In the genomic region with DNA sequence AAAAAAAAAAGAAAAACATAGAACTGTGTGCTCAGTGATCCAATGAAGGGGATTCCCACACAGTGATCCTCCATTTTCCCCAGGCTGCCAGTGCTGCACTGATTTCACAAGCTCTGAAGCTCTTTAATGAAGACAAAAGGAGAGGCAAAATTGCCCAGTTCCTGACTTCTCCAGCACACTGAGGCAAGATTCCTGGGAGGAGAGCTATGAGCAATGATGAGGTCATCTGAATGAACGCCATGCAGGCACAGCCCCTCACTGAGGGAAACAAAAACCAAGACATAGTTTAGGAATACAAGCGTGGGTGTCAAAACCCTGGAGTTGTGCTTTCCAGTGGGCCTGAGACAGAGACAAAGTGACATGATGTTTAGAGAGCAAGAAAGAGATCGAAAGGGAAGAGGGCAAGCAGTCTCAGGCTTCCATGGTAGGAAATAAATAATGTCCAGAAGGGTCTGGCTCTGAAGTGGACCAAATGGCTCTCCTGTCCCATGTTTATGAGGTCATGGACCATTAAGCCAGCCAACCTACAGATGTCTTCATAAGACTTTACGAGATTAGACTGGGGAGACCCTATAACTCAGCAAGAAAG, we compare ENCODE assay signal across 9 cellular contexts. TPM values are rescaled to one million over a fixed set of nuclear protein-coding genes. Genes with fewer than 3 reads are reported as not detected.
DNase-seq lines count a peak whose midpoint lies in the region; ATAC-seq and TF ChIP-seq lines count a peak whose summit lies in the region.
"Had no signal": no experiment of that assay in that cellular context is flagged by ENCODE, and none has a peak within 500 bp of the region (broad histone marks: within the 10 kb centered on the region; RNA-seq: fewer than 3 reads in every experiment).

No MANE protein-coding gene starts in this region.

- no peaks in the 10 kb centered on the region for H3K27me3 Mint-ChIP-seq in MCF 10A (ENCODE audit: insufficient read depth, unreplicated experiment)
- H3K27me3 Mint-ChIP-seq in type B pancreatic cell, result no peaks in the 10 kb centered on the region
- H3K27me3 Mint-ChIP-seq: activated naive CD8-positive, alpha-beta T cell had no signal

- BruUV-seq in MCF 10A (replicated peaks; lab: Mats Ljungman, UMichigan), result no TSS peak

- CTCF ChIA-PET in MCF 10A (lab: Yijun Ruan, JAX), result interaction anchor here (0.6 to 3.3 kb wide), 12 partner anchors 9 to 447 kb away, joined by 3 to 37 read pairs (median 4); no protein-coding TSS in a partner anchor

- H3K4me3 ChIP-seq in HUES48 (ENCODE audit: low read depth, low read length), result no peak overlapping the region

- no peaks in the 10 kb centered on the region for H3K9me3 ChIP-seq in HUES48 (ENCODE audit: control insufficient read depth, insufficient read depth, low read length)

- H3K27ac ChIP-seq in HUES48 (ENCODE audit: low read depth, low read length), result peak overlapping the region; percentile 25

- DNase-seq in MCF 10A (ENCODE audit: unreplicated experiment), result peak; percentile 96
- DNase-seq in lung microvascular endothelial cell (ENCODE audit: low read depth in 2 of 2), result peak; percentile 15 to 90
- DNase-seq in type B pancreatic cell (ENCODE audit: extremely low spot score, unreplicated experiment), result no peak
- no peak for DNase-seq in activated CD8-positive, alpha-beta memory T cell treated with anti-CD3 and anti-CD28 coated beads, Interleukin-2, amount 50 U/mL, for 4 hours
- DNase-seq: NCI-H510A had no signal

- H3K4me1 Mint-ChIP-seq in MCF 10A (ENCODE audit: insufficient read depth, unreplicated experiment), result peaks cover 17% of the 10 kb centered on the region
- peaks cover 25% of the 10 kb centered on the region for H3K4me1 Mint-ChIP-seq in type B pancreatic cell (ENCODE audit: unreplicated experiment)

- intact Hi-C loops in MCF 10A (cut with micrococcal nuclease), result no loop called here

- H3K27me3 ChIP-seq in HUES48 (ENCODE audit: control insufficient read depth, insufficient read depth, low read length), result no peaks in the 10 kb centered on the region

- ATAC-seq in HG03439 (IDR thresholded peaks at IDR 0.05; ENCODE audit: unreplicated experiment) (no peak), HG03442 (IDR thresholded peaks at IDR 0.05; ENCODE audit: unreplicated experiment) (no peak)

- POLR2A ChIA-PET in MCF 10A (lab: Yijun Ruan, JAX), result interaction anchor here (0.7 to 1.9 kb wide), 5 partner anchors 10 to 230 kb away, joined by 3 to 13 read pairs (median 5); a partner anchor contains a TSS

- H3K36me3 ChIP-seq in HUES48 (ENCODE audit: control insufficient read depth, insufficient read depth, low read length), result no peaks in the 10 kb centered on the region; the same call in 1 of the 2 replicates

- H3K27ac Mint-ChIP-seq in MCF 10A (ENCODE audit: low read depth, unreplicated experiment) (peak overlapping the region; percentile 83), type B pancreatic cell (peak overlapping the region; percentile 12)
- H3K27ac Mint-ChIP-seq: activated naive CD8-positive, alpha-beta T cell had no signal

- peaks cover 5% of the 10 kb centered on the region; the same call in 1 of the 2 replicates for H3K4me1 ChIP-seq in HUES48 (ENCODE audit: control insufficient read depth, insufficient read depth, low read length)

- no peak for TF ChIP-seq CTCF in MCF 10A (IDR thresholded peaks at IDR 0.05; ENCODE audit: unreplicated experiment)
- TF ChIP-seq CTCF in type B pancreatic cell (conservative IDR thresholded peaks at IDR 0.05), result no peak

- H3K9me3 Mint-ChIP-seq in MCF 10A (ENCODE audit: unreplicated experiment) (no peaks in the 10 kb centered on the region), type B pancreatic cell (no peaks in the 10 kb centered on the region)

- H3K36me3 Mint-ChIP-seq in MCF 10A (ENCODE audit: insufficient read depth, unreplicated experiment) (peaks cover 23% of the 10 kb centered on the region), type B pancreatic cell (peaks cover 9% of the 10 kb centered on the region)
- H3K36me3 Mint-ChIP-seq: activated naive CD8-positive, alpha-beta T cell had no signal

- H3K4me3 Mint-ChIP-seq in MCF 10A (ENCODE audit: unreplicated experiment) (peak overlapping the region; percentile 0), type B pancreatic cell (no peak overlapping the region)
- H3K4me3 Mint-ChIP-seq: activated naive CD8-positive, alpha-beta T cell had no signal

- no peak overlapping the region for H3K9ac ChIP-seq in HUES48 (ENCODE audit: low read depth, low read length)

RNA-seq across cellular contexts. Expression of a gene that starts 40.9 kb away (rescaled TPM):
- total RNA-seq in MCF 10A (2022), result 42.6 and 52.8 TPM in 2 replicates
- total RNA-seq in lung microvascular endothelial cell, result 15.7 and 21.2 TPM in 2 replicates
- 48.3 and 52.5 TPM in 2 replicates for total RNA-seq in type B pancreatic cell (ENCODE audit: low replicate concordance)

RNA-seq across cellular contexts. Expression of a gene that starts 50.2 kb away (rescaled TPM):
- total RNA-seq in MCF 10A (2022) (109 and 112 TPM in 2 replicates), lung microvascular endothelial cell (25.1 and 26.6 TPM in 2 replicates), type B pancreatic cell (ENCODE audit: low replicate concordance) (87.8 and 227 TPM in 2 replicates)

RNA-seq across cellular contexts. Expression of a gene that starts 50.8 kb away (rescaled TPM):
- total RNA-seq in MCF 10A (2022), result 1,158 and 1,435 TPM in 2 replicates
- total RNA-seq in lung microvascular endothelial cell, result 239 and 374 TPM in 2 replicates
- total RNA-seq in type B pancreatic cell (ENCODE audit: low replicate concordance), result 1,366 and 2,469 TPM in 2 replicates

Comparison
In these comparisons a context has a peak if more than half of its experiments do, and no peak if none do; other contexts are left out.
1. DNase-seq: peak in MCF 10A (single experiment) and lung microvascular endothelial cell (2 of 2); none in type B pancreatic cell (single experiment) and activated CD8-positive, alpha-beta memory T cell treated with anti-CD3 and anti-CD28 coated beads, Interleukin-2, amount 50 U/mL, for 4 hours (single experiment).